8 cellular contexts compared by ENCODE assay signal in the genomic region with DNA sequence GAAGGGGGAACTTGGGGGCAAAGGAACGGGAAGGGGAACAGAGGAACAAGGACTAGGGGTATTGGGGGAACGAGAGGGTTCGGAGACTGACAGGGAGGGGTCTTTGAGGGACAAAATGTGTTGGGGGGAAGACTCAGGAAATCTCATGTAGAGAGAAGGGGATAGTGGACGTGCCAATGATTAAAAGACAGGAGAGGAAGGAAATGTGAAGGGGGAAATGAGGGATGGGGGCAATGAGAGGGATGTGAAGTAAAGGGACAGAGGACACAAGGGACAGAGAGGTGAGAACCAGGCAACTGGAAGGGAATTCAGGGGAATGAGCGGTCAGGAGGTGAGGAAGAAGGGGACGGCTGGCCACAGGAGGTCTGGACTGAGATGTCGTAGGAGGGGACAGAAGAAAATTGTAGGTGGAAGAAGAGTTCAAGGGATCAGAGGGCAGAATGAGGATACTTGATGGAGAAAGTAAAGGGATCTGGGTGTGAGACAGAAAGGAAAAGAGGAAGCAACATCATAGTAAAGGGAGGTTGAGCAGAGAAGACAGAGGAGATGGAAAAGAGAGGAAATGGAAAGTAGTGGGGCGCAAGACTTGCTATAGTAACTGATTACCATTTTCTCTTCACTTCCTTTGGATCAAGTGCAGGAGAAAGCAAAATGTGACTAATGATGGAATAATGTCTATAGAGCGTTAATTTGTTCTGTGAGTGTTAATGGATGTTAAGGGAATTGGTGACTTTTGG. TPM values are rescaled to one million over a fixed set of nuclear protein-coding genes. Genes with fewer than 3 reads are reported as not detected.
A peak's percentile ranks its signal among the peaks of the same experiment; 100 is the strongest.
DNase-seq lines count a peak whose midpoint lies in the region; ATAC-seq, FAIRE-seq and TF ChIP-seq lines count a peak whose summit lies in the region.

No MANE protein-coding gene starts in this region.

- CTCF ChIA-PET in endothelial cell of umbilical vein (lab: Charles Lee), result interaction anchor here (0.9 to 2.3 kb wide), 6 partner anchors 12 to 213 kb away, joined by 3 to 13 read pairs (median 4); no protein-coding TSS in a partner anchor

- DNase-seq in NK-92 treated with Interleukin-12 subunit alpha and Interleukin-12 subunit beta, amount 100 ng/mL, for 24 hours (lab: John Stamatoyannopoulos, UW), result peak; percentile 14
- DNase-seq in NK-92 (lab: John Stamatoyannopoulos, UW; ENCODE audit: unreplicated experiment), result no peak
- DNase-seq in RWPE2 (ENCODE audit: low spot score), result no peak
- peak; percentile 28 for DNase-seq in endothelial cell of umbilical vein (ENCODE audit: low read depth, low spot score)
- DNase-seq in pancreas, result no peak
- no peak for DNase-seq in stimulated activated CD4-positive, alpha-beta T cell treated with anti-CD3 and anti-CD28 coated beads, Interleukin-4, amount 100 ng/mL, for 24 hours
- DNase-seq in iPS-NIHi11 (ENCODE audit: low spot score), result no peak

- BruUV-seq in endothelial cell of umbilical vein (replicated peaks; lab: Mats Ljungman, UMichigan), result TSS peak; percentile 88

- H3K9me1 ChIP-seq in endothelial cell of umbilical vein (replicated peaks; ENCODE audit: control insufficient read depth, extremely low read depth, insufficient read depth, low read length), result no peaks in the 10 kb centered on the region

- no peak for TF ChIP-seq CTCF in RWPE2 (IDR thresholded peaks at IDR 0.05; ENCODE audit: poor library complexity, severe bottlenecking)
- no peak for TF ChIP-seq CTCF in endothelial cell of umbilical vein (IDR thresholded peaks at IDR 0.05; ENCODE audit: extremely low read depth in 1 of 2, insufficient read depth in 1 of 2, low read depth in 1 of 2, low read length in 2 of 2)
- no peak for TF ChIP-seq CTCF in pancreas (IDR thresholded peaks at IDR 0.05)

- H3K9me3 ChIP-seq in RWPE2 (ENCODE audit: severe bottlenecking) (no peaks in the 10 kb centered on the region), endothelial cell of umbilical vein (replicated peaks; ENCODE audit: control insufficient read depth, insufficient read depth, low read length) (no peaks in the 10 kb centered on the region), pancreas (no peaks in the 10 kb centered on the region)

- H3K27ac ChIP-seq in RWPE2 (ENCODE audit: poor library complexity, severe bottlenecking), result peak overlapping the region; percentile 23
- H3K27ac ChIP-seq in endothelial cell of umbilical vein (ENCODE audit: insufficient read depth, low read depth, low read length), result peak overlapping the region; percentile 58
- H3K27ac ChIP-seq in pancreas, result peak overlapping the region in 2 of 4 donors; percentile 22 to 60

- FAIRE-seq in endothelial cell of umbilical vein (lab: Jason Lieb, UNC) (peak; percentile 75), pancreas (lab: Jason Lieb, UNC) (no peak)

- intact Hi-C loops in endothelial cell of umbilical vein (cut with micrococcal nuclease), result loop anchor here (1.0 to 2.0 kb wide), 9 partner anchors 23 to 141 kb away; partner anchors contain the start of genes APH1B, LACTB and RPS27L
- intact Hi-C loops in pancreas (cut with DNase I), result no loop called here

- peaks cover 2% of the 10 kb centered on the region for H4K20me1 ChIP-seq in endothelial cell of umbilical vein (replicated peaks; ENCODE audit: control insufficient read depth, extremely low read depth, insufficient read depth, low read length)

- peak overlapping the region; percentile 94 for H3K4me2 ChIP-seq in endothelial cell of umbilical vein (ENCODE audit: insufficient read depth, low read length)

- peak; percentile 52 for TF ChIP-seq POLR2A in endothelial cell of umbilical vein (IDR thresholded peaks at IDR 0.05; ENCODE audit: low read depth, low read length)

- H2AFZ ChIP-seq in endothelial cell of umbilical vein (ENCODE audit: low read depth, low read length), result peak overlapping the region; percentile 91

- H3K4me1 ChIP-seq in RWPE2 (ENCODE audit: insufficient read depth, poor library complexity, severe bottlenecking), result peaks cover 37% of the 10 kb centered on the region
- peaks cover 34% of the 10 kb centered on the region for H3K4me1 ChIP-seq in endothelial cell of umbilical vein (ENCODE audit: control insufficient read depth, extremely low read depth, insufficient read depth, low read length)
- H3K4me1 ChIP-seq in pancreas, result peaks cover 0 to 18% (median 6%) of the 10 kb centered on the region in 3 donors

- 19 to 22% methylated on average over 9 of the region's 9 CpGs for WGBS in pancreas, 2 donors

- H3K9ac ChIP-seq in endothelial cell of umbilical vein (replicated peaks; ENCODE audit: extremely low read depth, insufficient read depth, low read length), result peak overlapping the region; percentile 75

- dilution Hi-C loops in endothelial cell of umbilical vein (cut with MboI; ENCODE audit: extremely low pct_ligation_motif_present, low sequenced_read_pairs), result no loop called here

- H3K36me3 ChIP-seq in RWPE2 (ENCODE audit: low read depth), result no peaks in the 10 kb centered on the region
- H3K36me3 ChIP-seq in endothelial cell of umbilical vein (ENCODE audit: control insufficient read depth in 2 of 2, extremely low read depth in 1 of 2, insufficient read depth in 2 of 2, low read length in 2 of 2), result no peaks in the 10 kb centered on the region
- H3K36me3 ChIP-seq in pancreas, result no peaks in the 10 kb centered on the region

- no peak for ATAC-seq in RWPE2 (ENCODE audit: low read depth)
- peak in 1 of 4 donors; percentile 3 for ATAC-seq in pancreas
- no peak for ATAC-seq in GM19324 (IDR thresholded peaks at IDR 0.05; ENCODE audit: low FRiP score, unreplicated experiment)

- POLR2A ChIA-PET in endothelial cell of umbilical vein (lab: Charles Lee), result no interaction called here

- H3K79me2 ChIP-seq in endothelial cell of umbilical vein (ENCODE audit: control insufficient read depth, insufficient read depth, low read length), result peaks cover 56% of the 10 kb centered on the region

- no peaks in the 10 kb centered on the region for H3K27me3 ChIP-seq in RWPE2 (ENCODE audit: insufficient read depth, poor library complexity, severe bottlenecking)
- no peaks in the 10 kb centered on the region for H3K27me3 ChIP-seq in endothelial cell of umbilical vein (ENCODE audit: control insufficient read depth in 2 of 2, insufficient read depth in 2 of 2, low read length in 2 of 2)
- no peaks in the 10 kb centered on the region for H3K27me3 ChIP-seq in pancreas

- H3K4me3 ChIP-seq in RWPE2 (ENCODE audit: severe bottlenecking) (peak overlapping the region; percentile 39), endothelial cell of umbilical vein (replicated peaks in 1 of 3; ENCODE audit: insufficient read depth in 1 of 3, low read depth in 1 of 3, low read length in 3 of 3) (peak overlapping the region; percentile 62 to 88 (median 74)), pancreas (peak overlapping the region; percentile 34 to 51 (median 44))

TF ChIP-seq in endothelial cell of umbilical vein, 7 proteins besides CTCF, POLR2A, EP300 and RAD21:
- TF ChIP-seq JUN (IDR thresholded peaks at IDR 0.05; ENCODE audit: borderline replicate concordance, insufficient read depth, insufficient read length, low read depth) (peak; percentile 28), FOS (IDR thresholded peaks at IDR 0.05; ENCODE audit: borderline replicate concordance, insufficient read depth, low read length) (no peak), GATA2 (IDR thresholded peaks at IDR 0.05; ENCODE audit: insufficient read depth, insufficient read length, low read depth, low read length) (no peak), MYC (IDR thresholded peaks at IDR 0.05; ENCODE audit: low read depth, low read length) (no peak), POLR2AphosphoS5 (IDR thresholded peaks at IDR 0.05; ENCODE audit: insufficient read depth, low read depth, low read length) (peak; percentile 17), EZH2 (IDR thresholded peaks at IDR 0.05; ENCODE audit: borderline replicate concordance, low read depth, low read length, severe bottlenecking) (no peak)

RNA-seq across cellular contexts. Expression of gene RAB8B, which starts 0.7 kb away (rescaled TPM):
- 50.3 and 52.5 TPM in 2 replicates for total RNA-seq in endothelial cell of umbilical vein
- polyA plus RNA-seq in endothelial cell of umbilical vein, result 7.5 and 10.4 TPM in 2 replicates
- polyA plus RNA-seq in endothelial cell of umbilical vein (2011; cell fraction: cytosol; rRNA removed), result 16.2 and 17.8 TPM in 2 replicates
- 16.0 and 23.7 TPM in 2 replicates for polyA plus RNA-seq in endothelial cell of umbilical vein (2011; cell fraction: nucleus; rRNA removed)
- 38.0 and 52.8 TPM in 2 replicates for polyA plus RNA-seq in endothelial cell of umbilical vein (2012)
- 31.1 and 38.5 TPM in 2 replicates for polyA minus RNA-seq in endothelial cell of umbilical vein
- 30.1 TPM for polyA minus RNA-seq in endothelial cell of umbilical vein (2011; cell fraction: cytosol; rRNA and poly(A)+ RNA removed)
- 11.3 and 19.3 TPM in 2 replicates for polyA minus RNA-seq in endothelial cell of umbilical vein (2011; cell fraction: nucleus; rRNA and poly(A)+ RNA removed)
- total RNA-seq in pancreas, result 10 to 100 TPM in 2 of 6 donors, 1 to 10 TPM in 4; 3.9 to 19.2 (median 6.6) TPM
- 1 to 10 TPM; 2.0 to 4.3 TPM for polyA plus RNA-seq in pancreas

RNA-seq across cellular contexts. Expression of gene RPS27L, which starts 32.8 kb away (rescaled TPM):
- total RNA-seq in endothelial cell of umbilical vein (338 and 345 TPM in 2 replicates), pancreas (100 to 1,000 TPM in 4 of 6 donors, 10 to 100 TPM in 2; 73.2 to 140 (median 116) TPM)
- polyA plus RNA-seq in endothelial cell of umbilical vein (163 and 170 TPM in 2 replicates), pancreas (100 to 1,000 TPM; 129 to 176 TPM)
- 317 and 375 TPM in 2 replicates for polyA plus RNA-seq in endothelial cell of umbilical vein (2011; cell fraction: cytosol; rRNA removed)
- 139 and 168 TPM in 2 replicates for polyA plus RNA-seq in endothelial cell of umbilical vein (2011; cell fraction: nucleus; rRNA removed)
- 568 and 822 TPM in 2 replicates for polyA plus RNA-seq in endothelial cell of umbilical vein (2012)
- 43.9 and 45.6 TPM in 2 replicates for polyA minus RNA-seq in endothelial cell of umbilical vein
- polyA minus RNA-seq in endothelial cell of umbilical vein (2011; cell fraction: cytosol; rRNA and poly(A)+ RNA removed), result 27.0 TPM
- 50.2 and 65.0 TPM in 2 replicates for polyA minus RNA-seq in endothelial cell of umbilical vein (2011; cell fraction: nucleus; rRNA and poly(A)+ RNA removed)

Comparison
In these comparisons a context has a peak if more than half of its experiments do, and no peak if none do; other contexts are left out.
1. DNase-seq: peak in NK-92 treated with Interleukin-12 subunit alpha and Interleukin-12 subunit beta, amount 100 ng/mL, for 24 hours (single experiment) and endothelial cell of umbilical vein (single experiment); none in NK-92 (single experiment), RWPE2 (single experiment), pancreas (0 of 6), stimulated activated CD4-positive, alpha-beta T cell treated with anti-CD3 and anti-CD28 coated beads, Interleukin-4, amount 100 ng/mL, for 24 hours (single experiment) and iPS-NIHi11 (single experiment).
2. Peak in every context shown above with its lines, with median percentiles within 50 percentile points of each other: H3K4me3 ChIP-seq.